ENCODE assay signal across 1 cellular context in the genomic region with DNA sequence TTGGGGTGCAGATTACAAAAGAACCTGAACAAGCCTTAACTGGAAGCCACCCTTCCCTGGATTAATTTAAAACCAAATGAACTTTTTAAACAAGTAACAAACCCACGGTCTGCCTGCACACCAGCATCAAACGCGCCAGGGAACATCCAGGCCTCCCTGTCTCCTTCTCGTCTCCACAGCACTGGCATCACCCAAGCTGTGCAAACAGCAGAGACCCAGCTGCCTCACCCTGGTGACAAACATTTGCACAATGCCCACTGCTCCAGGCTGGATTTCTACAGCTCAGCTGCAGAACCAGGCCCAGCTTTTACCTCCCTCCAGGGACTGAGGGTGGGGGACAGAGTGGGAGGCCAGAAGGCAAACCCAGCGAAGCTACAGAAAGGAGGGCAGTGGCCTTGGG.
TF ChIP-seq lines count a peak whose summit lies in the region.

No MANE protein-coding gene starts in this region.

TF ChIP-seq in endothelial cell of umbilical vein, 7 proteins besides CTCF, POLR2A, EP300 and RAD21:
- TF ChIP-seq EZH2 (IDR thresholded peaks at IDR 0.05; ENCODE audit: borderline replicate concordance, low read depth, low read length, severe bottlenecking) (no peak), MAX (IDR thresholded peaks at IDR 0.05; ENCODE audit: insufficient read depth, insufficient read length) (no peak)
